ENCODE assay signal across 8 cellular contexts in genomic region chr1:16440150-16440479, GRCh38. TPM values are rescaled to one million over a fixed set of nuclear protein-coding genes. Genes with fewer than 3 reads are reported as not detected.
DNase-seq lines count a peak whose midpoint lies in the region; ATAC-seq and TF ChIP-seq lines count a peak whose summit lies in the region.

No MANE protein-coding gene starts in this region.

- peak overlapping the region; percentile 82 for H3K4me3 ChIP-seq in fibroblast of mammary gland (ENCODE audit: control insufficient read depth, low read depth, low read length)
- peak overlapping the region; percentile 100 for H3K4me3 ChIP-seq in rectal smooth muscle tissue (ENCODE audit: low read length)

- H3K4me1 Mint-ChIP-seq in CD14-positive monocyte: peaks cover 57% of the 10 kb centered on the region

- ATAC-seq in GM21390 (IDR thresholded peaks at IDR 0.05; ENCODE audit: unreplicated experiment): peak; percentile 22
- no peak for ATAC-seq in HG03571 (IDR thresholded peaks at IDR 0.05; ENCODE audit: unreplicated experiment)

- peak overlapping the region; percentile 80 for H3K27ac ChIP-seq in rectal smooth muscle tissue (ENCODE audit: low read depth, low read length)

- H3K27ac Mint-ChIP-seq in CD14-positive monocyte: peak overlapping the region; percentile 92 to 97 (median 94)

- no peaks in the 10 kb centered on the region for H3K27me3 ChIP-seq in rectal smooth muscle tissue (ENCODE audit: control insufficient read depth, insufficient read depth, low read length)

- TF ChIP-seq CTCF in CD14-positive monocyte (IDR thresholded peaks at IDR 0.05) (no peak), fibroblast of mammary gland (conservative IDR thresholded peaks at IDR 0.05; ENCODE audit: control insufficient read depth, insufficient read depth, low read depth, low read length) (no peak)

- peaks cover 0 to 3% (median 0%) of the 10 kb centered on the region in 7 donors for H3K9me3 Mint-ChIP-seq in CD14-positive monocyte

- H3K4me1 ChIP-seq in rectal smooth muscle tissue (ENCODE audit: control insufficient read depth, insufficient read depth, low read length): no peaks in the 10 kb centered on the region

- intact Hi-C loops in CD14-positive monocyte (cut with micrococcal nuclease): loop anchor here in 1 of 2 donors (5.0 kb wide), 1 partner anchor 73 kb away; the partner anchor contains the start of gene SZRD1

- peak overlapping the region; percentile 92 to 96 for H3K4me3 Mint-ChIP-seq in CD14-positive monocyte

- peaks cover 0 to 2% (median 1%) of the 10 kb centered on the region in 3 donors for H3K27me3 Mint-ChIP-seq in CD14-positive monocyte (ENCODE audit: low read depth in 3 of 3)

- H3K36me3 ChIP-seq in rectal smooth muscle tissue (ENCODE audit: control insufficient read depth, insufficient read depth, low read length): peaks cover 11% of the 10 kb centered on the region

- peaks cover 12 to 21% of the 10 kb centered on the region in 2 donors for H3K36me3 Mint-ChIP-seq in CD14-positive monocyte

- DNase-seq in CD14-positive monocyte (ENCODE audit: low spot score) (no peak), RPMI8226 (peak; percentile 14), fibroblast of mammary gland (ENCODE audit: low read depth) (no peak), NCI-H526 (lab: John Stamatoyannopoulos, UW) (no peak), iPS-NIHi11 (ENCODE audit: low spot score) (no peak)

- peak overlapping the region; percentile 3 for H3K9ac ChIP-seq in rectal smooth muscle tissue (ENCODE audit: low read length)

RNA-seq across cellular contexts. Expression of gene NECAP2, which starts 0.4 kb away (rescaled TPM):
- 100 to 1,000 TPM; 183 to 223 TPM for polyA plus RNA-seq in CD14-positive monocyte

RNA-seq across cellular contexts. Expression of gene SPATA21, which starts 2.9 kb away (rescaled TPM):
- polyA plus RNA-seq in CD14-positive monocyte: not detected
